In genomic region chr3:21562225-21562624, GRCh38 we compare ENCODE assay signal across 32 cellular contexts.
DNase-seq lines count a peak whose midpoint lies in the region; ATAC-seq, FAIRE-seq and TF ChIP-seq lines count a peak whose summit lies in the region.
"Had no signal": no experiment of that assay in that cellular context is flagged by ENCODE, and none has a peak within 500 bp of the region (broad histone marks: within the 10 kb centered on the region; RNA-seq: fewer than 3 reads in every experiment).

No MANE protein-coding gene starts in this region.

- intact Hi-C loops in heart left ventricle (cut with DNase I) (loop anchor here in 1 of 10 donors (10.0 kb wide), 1 partner anchor 183 kb away; no protein-coding TSS in a partner anchor), left cardiac atrium (cut with DNase I) (no loop called here)

- H3K9me3 Mint-ChIP-seq in stimulated activated effector memory CD8-positive, alpha-beta T cell treated with anti-CD3 and anti-CD28 coated beads, Interleukin-12 subunit alpha, Interleukin-12 subunit beta, amount 100 ng/mL, for 72 hours: peaks cover 22% of the 10 kb centered on the region

- peak overlapping the region in 1 of 12 donors; percentile 33 for H3K27ac ChIP-seq in heart left ventricle
- H3K27ac ChIP-seq: neutrophil, prostate gland, WERI-Rb-1 had no signal

- no peak overlapping the region for H3K4me3 ChIP-seq in heart left ventricle
- no peak overlapping the region for H3K4me3 ChIP-seq in cardiac fibroblast (replicated peaks in 1 of 2; ENCODE audit: low read depth in 2 of 2, low read length in 2 of 2)
- H3K4me3 ChIP-seq: prostate gland had no signal

- peaks cover 0 to 9% (median 0%) of the 10 kb centered on the region in 12 donors for H3K9me3 ChIP-seq in heart left ventricle
- H3K9me3 ChIP-seq: neutrophil, prostate gland had no signal

- no peak overlapping the region for H3K27ac Mint-ChIP-seq in stimulated activated effector memory CD8-positive, alpha-beta T cell treated with anti-CD3 and anti-CD28 coated beads, Interleukin-12 subunit alpha, Interleukin-12 subunit beta, amount 100 ng/mL, for 72 hours
- H3K27ac Mint-ChIP-seq: activated naive CD8-positive, alpha-beta T cell treated with anti-CD3 and anti-CD28 coated beads, Interleukin-2, amount 10 ng/mL, durations not matched to agents 7 days and 5 days; naive thymus-derived CD4-positive, alpha-beta T cell; stimulated activated naive B cell treated with anti-CD40 and anti-IgM and Interleukin-4, amounts not matched to agents 10 μg/mL and 1 μg/mL and 100 μg/mL, for 72 hours; type B pancreatic cell had no signal

- DNase-seq in heart left ventricle (no peak), left cardiac atrium (no peak), cardiac fibroblast (ENCODE audit: low read depth in 2 of 2) (peak; percentile 12 to 20), iris pigment epithelial cell (ENCODE audit: low read depth) (peak; percentile 0), RKO (ENCODE audit: low spot score) (no peak), frontal cortex (ENCODE audit: low spot score in 2 of 2) (no peak), SW 1271 (lab: John Stamatoyannopoulos, UW) (no peak)
- DNase-seq in stimulated activated effector memory CD8-positive, alpha-beta T cell treated with anti-CD3 and anti-CD28 coated beads, Interleukin-12 subunit alpha, Interleukin-12 subunit beta, amount 100 ng/mL, for 72 hours (ENCODE audit: low spot score in 2 of 2): no peak
- DNase-seq: 8988T; activated CD4-positive, alpha-beta T cell treated with anti-CD3 and anti-CD28 coated beads for 4 hours; activated CD8-positive, alpha-beta memory T cell treated with anti-CD3 and anti-CD28 coated beads for 24 hours; activated gamma-delta T cell; activated naive CD8-positive, alpha-beta T cell treated with anti-CD3 and anti-CD28 coated beads, Interleukin-2, amount 10 ng/mL, durations not matched to agents 7 days and 5 days; aorta; Karpas-422; naive thymus-derived CD4-positive, alpha-beta T cell; NCI-H1436 treated with DMSO at 0.1 percent for 48 hours; NCI-H226; NCI-H69; SHP77; stimulated activated naive B cell treated with anti-CD40 and anti-IgM and Interleukin-4, amounts not matched to agents 10 μg/mL and 1 μg/mL and 100 μg/mL, for 72 hours; substantia nigra; T1000; WERI-Rb-1 had no signal

- FAIRE-seq in frontal cortex (lab: Jason Lieb, UNC): no peak
- FAIRE-seq: G401.6, HepG2 had no signal

- no peak for TF ChIP-seq POLR2A in heart left ventricle (IDR thresholded peaks at IDR 0.05)

- H3K4me1 ChIP-seq in heart left ventricle: peaks cover 0 to 15% (median 0%) of the 10 kb centered on the region in 12 donors
- H3K4me1 ChIP-seq: prostate gland had no signal

- no peaks in the 10 kb centered on the region for H3K4me1 Mint-ChIP-seq in stimulated activated effector memory CD8-positive, alpha-beta T cell treated with anti-CD3 and anti-CD28 coated beads, Interleukin-12 subunit alpha, Interleukin-12 subunit beta, amount 100 ng/mL, for 72 hours
- H3K4me1 Mint-ChIP-seq: activated naive CD8-positive, alpha-beta T cell treated with anti-CD3 and anti-CD28 coated beads, Interleukin-2, amount 10 ng/mL, durations not matched to agents 7 days and 5 days; central memory CD8-positive, alpha-beta T cell; naive thymus-derived CD4-positive, alpha-beta T cell; stimulated activated naive B cell treated with anti-CD40 and anti-IgM and Interleukin-4, amounts not matched to agents 10 μg/mL and 1 μg/mL and 100 μg/mL, for 72 hours had no signal

- peak in 3 of 4 donors; percentile 53 to 84 (median 76) for ATAC-seq in heart left ventricle
- no peak for ATAC-seq in left cardiac atrium
- ATAC-seq in stimulated activated effector memory CD8-positive, alpha-beta T cell treated with anti-CD3 and anti-CD28 coated beads, Interleukin-12 subunit alpha, Interleukin-12 subunit beta, amount 100 ng/mL, for 72 hours: no peak
- ATAC-seq: esophagus mucosa; HCT116; HepG2; naive thymus-derived CD4-positive, alpha-beta T cell; stimulated activated naive B cell treated with anti-CD40 and anti-IgM and Interleukin-4, amounts not matched to agents 10 μg/mL and 1 μg/mL and 100 μg/mL, for 72 hours had no signal

- H3K36me3 Mint-ChIP-seq in stimulated activated effector memory CD8-positive, alpha-beta T cell treated with anti-CD3 and anti-CD28 coated beads, Interleukin-12 subunit alpha, Interleukin-12 subunit beta, amount 100 ng/mL, for 72 hours: no peaks in the 10 kb centered on the region
- H3K36me3 Mint-ChIP-seq: activated naive CD8-positive, alpha-beta T cell treated with anti-CD3 and anti-CD28 coated beads, Interleukin-2, amount 10 ng/mL, durations not matched to agents 7 days and 5 days; naive thymus-derived CD4-positive, alpha-beta T cell; stimulated activated naive B cell treated with anti-CD40 and anti-IgM and Interleukin-4, amounts not matched to agents 10 μg/mL and 1 μg/mL and 100 μg/mL, for 72 hours had no signal

- H3K27me3 ChIP-seq in heart left ventricle: no peaks in the 10 kb centered on the region
- H3K27me3 ChIP-seq: neutrophil had no signal

- no peak overlapping the region for H3K4me3 Mint-ChIP-seq in stimulated activated effector memory CD8-positive, alpha-beta T cell treated with anti-CD3 and anti-CD28 coated beads, Interleukin-12 subunit alpha, Interleukin-12 subunit beta, amount 100 ng/mL, for 72 hours
- H3K4me3 Mint-ChIP-seq: activated naive CD8-positive, alpha-beta T cell treated with anti-CD3 and anti-CD28 coated beads, Interleukin-2, amount 10 ng/mL, durations not matched to agents 7 days and 5 days; central memory CD8-positive, alpha-beta T cell; naive thymus-derived CD4-positive, alpha-beta T cell; stimulated activated naive B cell treated with anti-CD40 and anti-IgM and Interleukin-4, amounts not matched to agents 10 μg/mL and 1 μg/mL and 100 μg/mL, for 72 hours; type B pancreatic cell had no signal

- H3K36me3 ChIP-seq in heart left ventricle: no peaks in the 10 kb centered on the region
- H3K36me3 ChIP-seq: neutrophil, prostate gland, WERI-Rb-1 had no signal

- no peak for TF ChIP-seq CTCF in heart left ventricle (IDR thresholded peaks at IDR 0.05)
- no peak for TF ChIP-seq CTCF in cardiac fibroblast (IDR thresholded peaks at IDR 0.05; ENCODE audit: low read depth, low read length)

Comparison
In these comparisons a context has a peak if more than half of its experiments do, and no peak if none do; other contexts are left out.
1. ATAC-seq: peak in heart left ventricle (3 of 4); none in left cardiac atrium (0 of 2) and stimulated activated effector memory CD8-positive, alpha-beta T cell treated with anti-CD3 and anti-CD28 coated beads, Interleukin-12 subunit alpha, Interleukin-12 subunit beta, amount 100 ng/mL, for 72 hours (single experiment).
2. DNase-seq: peak in cardiac fibroblast (2 of 2) and iris pigment epithelial cell (single experiment); none in heart left ventricle (0 of 5), left cardiac atrium (single experiment), RKO (single experiment), stimulated activated effector memory CD8-positive, alpha-beta T cell treated with anti-CD3 and anti-CD28 coated beads, Interleukin-12 subunit alpha, Interleukin-12 subunit beta, amount 100 ng/mL, for 72 hours (0 of 2), frontal cortex (0 of 2) and SW 1271 (0 of 2).